In the genomic region with DNA sequence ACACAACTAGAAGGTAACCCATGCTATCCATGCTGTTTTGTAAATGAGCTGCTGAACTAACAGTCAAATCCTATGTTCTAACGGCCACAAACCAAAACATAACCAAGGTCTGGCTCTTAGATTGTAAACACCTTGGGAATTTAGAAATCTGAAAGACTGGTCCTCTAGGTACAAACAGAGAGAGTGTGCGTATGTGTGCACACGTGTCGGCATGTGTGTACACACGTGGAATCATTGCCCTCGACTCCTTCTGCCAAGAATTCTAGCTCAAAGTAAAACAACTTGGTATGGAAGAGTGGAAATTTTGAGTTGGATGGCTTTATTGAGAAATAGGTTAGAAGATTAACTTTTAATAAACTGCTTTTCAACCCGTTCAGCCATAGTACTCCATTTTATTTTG, we compare ENCODE assay signal across 1 cellular context.
TF ChIP-seq lines count a peak whose summit lies in the region.

No MANE protein-coding gene starts in this region.

TF ChIP-seq in HepG2, 621 proteins besides CTCF, POLR2A, EP300 and RAD21:
- TF ChIP-seq RARA (CRISPR knock-in tag; IDR thresholded peaks at IDR 0.05) (no peak), ZNF747 (CRISPR knock-in tag; IDR thresholded peaks at IDR 0.05; ENCODE audit: borderline replicate concordance) (no peak), HES4 (CRISPR knock-in tag; IDR thresholded peaks at IDR 0.05; ENCODE audit: borderline replicate concordance) (no peak), ZNF264 (CRISPR knock-in tag; IDR thresholded peaks at IDR 0.05) (no peak), ZNF317 (CRISPR knock-in tag; IDR thresholded peaks at IDR 0.05) (no peak)
- TF ChIP-seq, protein P1, sequence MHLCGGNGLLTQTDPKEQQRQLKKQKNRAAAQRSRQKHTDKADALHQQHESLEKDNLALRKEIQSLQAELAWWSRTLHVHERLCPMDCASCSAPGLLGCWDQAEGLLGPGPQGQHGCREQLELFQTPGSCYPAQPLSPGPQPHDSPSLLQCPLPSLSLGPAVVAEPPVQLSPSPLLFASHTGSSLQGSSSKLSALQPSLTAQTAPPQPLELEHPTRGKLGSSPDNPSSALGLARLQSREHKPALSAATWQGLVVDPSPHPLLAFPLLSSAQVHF (CRISPR knock-in tag; IDR thresholded peaks at IDR 0.05), result no peak
